8 cellular contexts compared by ENCODE assay signal in genomic region chr11:75204685-75205667, GRCh38. TPM values are rescaled to one million over a fixed set of nuclear protein-coding genes. Genes with fewer than 3 reads are reported as not detected.
A peak's percentile ranks its signal among the peaks of the same experiment; 100 is the strongest.
DNase-seq lines count a peak whose midpoint lies in the region; ATAC-seq and TF ChIP-seq lines count a peak whose summit lies in the region.

No MANE protein-coding gene starts in this region.

- no peak overlapping the region for H3K4me3 ChIP-seq in BJ (ENCODE audit: low read depth, low read length)
- no peak overlapping the region for H3K4me3 ChIP-seq in adrenal gland

- peaks cover 0 to 13% of the 10 kb centered on the region in 2 donors for H3K4me1 ChIP-seq in adrenal gland (replicated peaks in 1 of 2)

- H3K27me3 ChIP-seq in BJ (ENCODE audit: control insufficient read depth, insufficient read depth, low read length) (peaks cover 10% of the 10 kb centered on the region), adrenal gland (no peaks in the 10 kb centered on the region)

- no peaks in the 10 kb centered on the region for H3K36me3 ChIP-seq in BJ (ENCODE audit: control insufficient read depth, insufficient read depth, low read length)
- H3K36me3 ChIP-seq in adrenal gland (replicated peaks in 1 of 2): peaks cover 0 to 4% of the 10 kb centered on the region in 2 donors

- WGBS in adrenal gland, 4 donors: 30 to 38% (median 33%) methylated on average over 8 to 10 of the region's 10 CpGs

- CTCF ChIA-PET in BJ (lab: Yijun Ruan, JAX): interaction anchor here (0.6 to 12.3 kb wide), 40 partner anchors 9 to 1030 kb away, joined by 3 to 309 read pairs (median 4); partner anchors contain the start of genes SLCO2B1 and TPBGL

- no peaks in the 10 kb centered on the region for H3K9me3 ChIP-seq in adrenal gland (replicated peaks in 1 of 3)

- TF ChIP-seq CTCF in BJ (IDR thresholded peaks at IDR 0.05; ENCODE audit: insufficient read depth, low read depth, low read length): peak; percentile 95
- peak; percentile 87 to 93 (median 92) for TF ChIP-seq CTCF in adrenal gland (IDR thresholded peaks at IDR 0.05)

- TF ChIP-seq POLR2A in adrenal gland (IDR thresholded peaks at IDR 0.05): no peak

- ATAC-seq in GM21381 (IDR thresholded peaks at IDR 0.05; ENCODE audit: unreplicated experiment): peak; percentile 83
- peak; percentile 95 to 96 for ATAC-seq in left cardiac atrium
- no peak for ATAC-seq in HG03097 (IDR thresholded peaks at IDR 0.05; ENCODE audit: low FRiP score, unreplicated experiment)

- intact Hi-C loops in adrenal gland (cut with DNase I) (loop anchor here (2.0 to 10.0 kb wide), 4 partner anchors 58 to 278 kb away; no protein-coding TSS in a partner anchor), left cardiac atrium (cut with DNase I) (loop anchor here (1.0 to 5.0 kb wide), 4 partner anchors 37 to 61 kb away; partner anchors contain the start of gene TPBGL (in 1 of the 2))

- DNase-seq in BJ (ENCODE audit: low read depth) (peak; percentile 4), NCI-H1092 (lab: John Stamatoyannopoulos, UW) (peak; percentile 85), SW480 (ENCODE audit: low spot score) (peak; percentile 83), adrenal gland (peak; percentile 87 to 97 (median 93)), left cardiac atrium (peak; percentile 92), renal cortical epithelial cell (ENCODE audit: low read depth) (peak; percentile 81)

- POLR2A ChIA-PET in BJ (lab: Charles Lee): no interaction called here

- H3K27ac ChIP-seq in adrenal gland: peak overlapping the region in 1 of 5 donors; percentile 82

RNA-seq across cellular contexts. Expression of gene TPBGL, which starts 35.6 kb away (rescaled TPM):
- polyA plus RNA-seq in BJ (2011; rRNA removed) (not detected in 2 replicates), adrenal gland (1 to 10 TPM; 1.5 to 4.3 (median 3.1) TPM)
- polyA minus RNA-seq in BJ (2011; rRNA and poly(A)+ RNA removed): not detected in 2 replicates
- total RNA-seq in adrenal gland (1 to 10 TPM in 4 of 8 donors, under 1 TPM in 4; 0.32 to 3.7 (median 1.1) TPM), left cardiac atrium (under 1 TPM; 0.21 to 0.42 TPM), renal cortical epithelial cell (0.55 TPM in 1 of 2 replicates, not detected in the other)

RNA-seq across cellular contexts. Expression of gene SLCO2B1, which starts 54.1 kb away (rescaled TPM):
- not detected in 2 replicates for polyA plus RNA-seq in BJ (2011; rRNA removed)
- polyA minus RNA-seq in BJ (2011; rRNA and poly(A)+ RNA removed): not detected in 2 replicates
- total RNA-seq in adrenal gland: 100 to 1,000 TPM in 7 of 8 donors, 10 to 100 TPM in 1; 63.8 to 234 (median 160) TPM
- polyA plus RNA-seq in adrenal gland: 10 to 100 TPM; 13.0 to 24.3 (median 18.5) TPM
- total RNA-seq in left cardiac atrium: 10 to 100 TPM; 49.0 to 55.8 TPM
- 4.2 and 60.3 TPM in 2 replicates for total RNA-seq in renal cortical epithelial cell

Comparison
In these comparisons a context has a peak if more than half of its experiments do, and no peak if none do; other contexts are left out.
1. DNase-seq: peak in every context shown above with its lines; median percentile 93 in adrenal gland; 92 in left cardiac atrium; 85 in NCI-H1092; 83 in SW480; 81 in renal cortical epithelial cell; 4 in BJ.